ENCODE assay signal across 24 cellular contexts in genomic region chr7:140239653-140239935, GRCh38.
A peak's percentile ranks its signal among the peaks of the same experiment; 100 is the strongest.
DNase-seq lines count a peak whose midpoint lies in the region; ATAC-seq and TF ChIP-seq lines count a peak whose summit lies in the region.
"Had no signal": no experiment of that assay in that cellular context is flagged by ENCODE, and none has a peak within 500 bp of the region (broad histone marks: within the 10 kb centered on the region; RNA-seq: fewer than 3 reads in every experiment).

No MANE protein-coding gene starts in this region.

- peaks cover 20% of the 10 kb centered on the region for H3K4me1 Mint-ChIP-seq in T-helper 1 cell treated with Interleukin-12 subunit alpha and Interleukin-12 subunit beta and Interleukin-4 antibody, amounts not matched to agents 30 μg/mL and 1 μg/mL, for 36 hours (ENCODE audit: low read depth)

- H3K4me1 ChIP-seq in DND-41 (ENCODE audit: insufficient read depth, low read length) (peaks cover 10% of the 10 kb centered on the region; the same call in 1 of the 2 replicates), mucosa of descending colon (ENCODE audit: low read depth) (peaks cover 64% of the 10 kb centered on the region)

- peak overlapping the region; percentile 49 for H3K27ac Mint-ChIP-seq in T-helper 1 cell treated with Interleukin-12 subunit alpha and Interleukin-12 subunit beta and Interleukin-4 antibody, amounts not matched to agents 30 μg/mL and 1 μg/mL, for 36 hours

- no peak overlapping the region for H3K4me3 Mint-ChIP-seq in T-helper 1 cell treated with Interleukin-12 subunit alpha and Interleukin-12 subunit beta and Interleukin-4 antibody, amounts not matched to agents 30 μg/mL and 1 μg/mL, for 36 hours

- H3K4me2 ChIP-seq in DND-41 (ENCODE audit: insufficient read depth, low read length) = no peak overlapping the region
- H3K4me2 ChIP-seq: hepatocyte had no signal

- H3K27ac ChIP-seq in DND-41 (ENCODE audit: low read length) = no peak overlapping the region
- H3K27ac ChIP-seq: hepatocyte, HL-60, pancreas, stomach, upper lobe of right lung had no signal

- peak; percentile 7 for TF ChIP-seq CTCF in DND-41 (IDR thresholded peaks at IDR 0.05; ENCODE audit: borderline replicate concordance, extremely low read depth, low read length, poor library complexity, severe bottlenecking)
- no peak for TF ChIP-seq CTCF in mucosa of descending colon (IDR thresholded peaks at IDR 0.05)

- no peaks in the 10 kb centered on the region for H3K36me3 Mint-ChIP-seq in T-helper 1 cell treated with Interleukin-12 subunit alpha and Interleukin-12 subunit beta and Interleukin-4 antibody, amounts not matched to agents 30 μg/mL and 1 μg/mL, for 36 hours (ENCODE audit: low read depth)

- H3K27me3 Mint-ChIP-seq in T-helper 1 cell treated with Interleukin-12 subunit alpha and Interleukin-12 subunit beta and Interleukin-4 antibody, amounts not matched to agents 30 μg/mL and 1 μg/mL, for 36 hours (ENCODE audit: low read depth) = no peaks in the 10 kb centered on the region

- H3K79me2 ChIP-seq in DND-41 (ENCODE audit: insufficient read depth, low read length) = no peaks in the 10 kb centered on the region
- H3K79me2 ChIP-seq: hepatocyte had no signal

- intact Hi-C loops in mucosa of descending colon (cut with DNase I, micrococcal nuclease) = loop anchor here in 1 of 2 donors (10.0 kb wide), 1 partner anchor 65 kb away; the partner anchor contains the start of gene KDM7A

- H3K36me3 ChIP-seq in DND-41 (ENCODE audit: insufficient read depth, low read length) (no peaks in the 10 kb centered on the region), mucosa of descending colon (ENCODE audit: low read depth) (no peaks in the 10 kb centered on the region)
- H3K36me3 ChIP-seq: BE2C, MG63, pancreas, stomach, upper lobe of right lung had no signal

- no peaks in the 10 kb centered on the region for H3K9me3 ChIP-seq in DND-41 (ENCODE audit: insufficient read depth, low read length, severe bottlenecking)
- H3K9me3 ChIP-seq in mucosa of descending colon = no peaks in the 10 kb centered on the region
- H3K9me3 ChIP-seq: BE2C, MG63, pancreas, stomach, upper lobe of right lung had no signal

- H4K20me1 ChIP-seq in DND-41 (ENCODE audit: insufficient read depth, low read length) = no peaks in the 10 kb centered on the region

- DNase-seq in NCI-H2029 treated with DMSO at 0.1 percent for 48 hours (lab: John Stamatoyannopoulos, UW) = peak; percentile 74
- DNase-seq in NCI-H2029 (lab: John Stamatoyannopoulos, UW) = no peak
- no peak for DNase-seq in DND-41
- DNase-seq in mucosa of descending colon = peak in 2 of 3 donors; percentile 62 to 73
- DNase-seq in NCI-H128 (lab: John Stamatoyannopoulos, UW; ENCODE audit: unreplicated experiment) = no peak
- DNase-seq: 8988T; activated CD4-positive, alpha-beta T cell treated with anti-CD3 and anti-CD28 coated beads, Interleukin-2, amount 50 U/mL, for 48 hours; BE2C; dermis blood vessel endothelial cell; foreskin fibroblast; GDM1; IMR-90; MG63; NCI-H345; pancreas; stimulated activated CD4-positive, alpha-beta T cell treated with anti-CD3 and anti-CD28 coated beads, Interleukin-1b, Interleukin-23, amount 100 ng/mL, for 48 hours; stomach; upper lobe of right lung had no signal

- no peak overlapping the region for H3K9ac ChIP-seq in DND-41 (ENCODE audit: low read depth, low read length)

- ATAC-seq in DND-41 (ENCODE audit: insufficient read depth, low read depth) = peak; percentile 53; the same call in 2 of the 3 replicates
- peak; percentile 28 for ATAC-seq in mucosa of descending colon
- no peak for ATAC-seq in HG03442 (IDR thresholded peaks at IDR 0.05; ENCODE audit: unreplicated experiment)
- no peak for ATAC-seq in GM21576 (IDR thresholded peaks at IDR 0.05; ENCODE audit: unreplicated experiment)

- no peak overlapping the region for H2AFZ ChIP-seq in DND-41 (ENCODE audit: low read depth, low read length)
- H2AFZ ChIP-seq: hepatocyte had no signal

- H3K27me3 ChIP-seq in DND-41 (ENCODE audit: insufficient read depth, low read length, poor library complexity) = no peaks in the 10 kb centered on the region
- H3K27me3 ChIP-seq: BE2C, hepatocyte, MG63, pancreas, stomach, upper lobe of right lung had no signal

- H3K4me3 ChIP-seq in DND-41 (ENCODE audit: low read depth in 1 of 2, low read length in 2 of 2) (no peak overlapping the region), mucosa of descending colon (no peak overlapping the region)
- H3K4me3 ChIP-seq: hepatocyte, lung, MG63, pancreas, stomach, upper lobe of right lung had no signal

- no peaks in the 10 kb centered on the region for H3K9me3 Mint-ChIP-seq in T-helper 1 cell treated with Interleukin-12 subunit alpha and Interleukin-12 subunit beta and Interleukin-4 antibody, amounts not matched to agents 30 μg/mL and 1 μg/mL, for 36 hours

Comparison
In these comparisons a context has a peak if more than half of its experiments do, and no peak if none do; other contexts are left out.
1. DNase-seq: peak in NCI-H2029 treated with DMSO at 0.1 percent for 48 hours (single experiment) and mucosa of descending colon (2 of 3); none in NCI-H2029 (single experiment), DND-41 (single experiment) and NCI-H128 (single experiment).
2. ATAC-seq: peak in DND-41 (single experiment) and mucosa of descending colon (single experiment); none in HG03442 (single experiment) and GM21576 (single experiment).